Comparison of ENCODE assay signal across 9 cellular contexts in genomic region chr11:67505605-67506396, GRCh38. TPM values are rescaled to one million over a fixed set of nuclear protein-coding genes. Genes with fewer than 3 reads are reported as not detected.
DNase-seq lines count a peak whose midpoint lies in the region; ATAC-seq, FAIRE-seq and TF ChIP-seq lines count a peak whose summit lies in the region.
"Had no signal": no experiment of that assay in that cellular context is flagged by ENCODE, and none has a peak within 500 bp of the region (broad histone marks: within the 10 kb centered on the region; RNA-seq: fewer than 3 reads in every experiment).

No MANE protein-coding gene starts in this region.

- H3K27me3 Mint-ChIP-seq in CD4-positive, alpha-beta T cell, result no peaks in the 10 kb centered on the region

- H3K9me3 ChIP-seq in CD4-positive, alpha-beta T cell (ENCODE audit: control insufficient read depth, low read length), result no peaks in the 10 kb centered on the region

- CTCF ChIA-PET in CD4-positive, alpha-beta T cell (lab: Charles Lee), result interaction anchor here (0.8 to 1.9 kb wide), 11 partner anchors 21 to 188 kb away, joined by 3 to 8 read pairs (median 4); partner anchors contain the start of genes RAD9A and TMEM134
- CTCF ChIA-PET in HEK293T (lab: Yijun Ruan, JAX), result interaction anchor here (1.0 kb wide), 1 partner anchor 86 kb away, joined by 3 read pairs; no protein-coding TSS in a partner anchor

- no peaks in the 10 kb centered on the region for H3K27me3 ChIP-seq in CD4-positive, alpha-beta T cell (ENCODE audit: control insufficient read depth, insufficient read depth, low read length)

- TF ChIP-seq CTCF in CD4-positive, alpha-beta T cell (IDR thresholded peaks at IDR 0.05), result peak; percentile 97
- TF ChIP-seq CTCF in cardiac fibroblast (IDR thresholded peaks at IDR 0.05; ENCODE audit: low read depth, low read length), result peak; percentile 99

- H3K27ac ChIP-seq in CD4-positive, alpha-beta T cell (ENCODE audit: low read depth, low read length), result peak overlapping the region; percentile 79

- peaks cover 37% of the 10 kb centered on the region for H3K36me3 Mint-ChIP-seq in CD4-positive, alpha-beta T cell (ENCODE audit: low read depth)

- H3K27ac Mint-ChIP-seq in CD4-positive, alpha-beta T cell, result peak overlapping the region; percentile 98

- peaks cover 54% of the 10 kb centered on the region for H3K4me1 Mint-ChIP-seq in CD4-positive, alpha-beta T cell (ENCODE audit: low read depth)

- intact Hi-C loops in CD4-positive, alpha-beta T cell (cut with DNase I, micrococcal nuclease), result loop anchor here (1.0 to 10.0 kb wide), 13 partner anchors 18 to 264 kb away; partner anchors contain the start of genes AIP (in 2 of the 2), PPP1CA (in 2 of the 2), PTPRCAP (in 2 of the 2) and TMEM134 (in 2 of the 2)

- peak overlapping the region; percentile 93 for H3K4me3 Mint-ChIP-seq in CD4-positive, alpha-beta T cell

- peak; percentile 79 for FAIRE-seq in islet of Langerhans (lab: Jason Lieb, UNC)
- FAIRE-seq: endometrium had no signal

- POLR2A ChIA-PET in CD4-positive, alpha-beta T cell (lab: Charles Lee), result interaction anchor here (0.6 to 3.0 kb wide), 11 partner anchors 21 to 114 kb away, joined by 3 to 35 read pairs (median 4); partner anchors contain the start of genes AIP, PPP1CA, PTPRCAP and RAD9A
- POLR2A ChIA-PET in HEK293T (lab: Yijun Ruan, JAX), result interaction anchor here (0.6 to 1.7 kb wide), 3 partner anchors 37 to 114 kb away, joined by 3 to 4 read pairs (median 4); partner anchors contain the start of gene RAD9A

- H3K4me3 ChIP-seq in cardiac fibroblast (replicated peaks in 1 of 2; ENCODE audit: low read depth in 2 of 2, low read length in 2 of 2), result peak overlapping the region; percentile 19 to 78

- peak; percentile 78 to 90 (median 86) for DNase-seq in CD4-positive, alpha-beta T cell
- DNase-seq in HEK293T (ENCODE audit: extremely low spot score) (peak; percentile 79), NCI-H2227 (lab: John Stamatoyannopoulos, UW; ENCODE audit: unreplicated experiment) (peak; percentile 90), cardiac fibroblast (ENCODE audit: low read depth in 2 of 2) (peak; percentile 91 to 94), smooth muscle cell of the brain vasculature (ENCODE audit: low read depth, low spot score) (peak; percentile 57)
- DNase-seq in activated CD4-positive, CD25-positive, alpha-beta regulatory T cell (lab: John Stamatoyannopoulos, UW), result peak; percentile 80 to 85 (median 82)

- no peaks in the 10 kb centered on the region for H3K9me3 Mint-ChIP-seq in CD4-positive, alpha-beta T cell

- ATAC-seq in CD4-positive, alpha-beta T cell (ENCODE audit: poor library complexity), result peak; percentile 63
- ATAC-seq in GM21619 (IDR thresholded peaks at IDR 0.05; ENCODE audit: unreplicated experiment), result no peak

TF ChIP-seq in HEK293T, 16 proteins besides CTCF, POLR2A, EP300 and RAD21:
- TF ChIP-seq ELF4 (IDR thresholded peaks at IDR 0.05) (no peak), SP1 (IDR thresholded peaks at IDR 0.05) (no peak), CTBP1 (IDR thresholded peaks at IDR 0.05; ENCODE audit: borderline replicate concordance) (no peak), FOXA1 (IDR thresholded peaks at IDR 0.05) (no peak), NFRKB (IDR thresholded peaks at IDR 0.05) (no peak), TARDBP (IDR thresholded peaks at IDR 0.05) (no peak)

RNA-seq across cellular contexts. Expression of gene PITPNM1, which starts 0.6 kb away (rescaled TPM):
- total RNA-seq in CD4-positive, alpha-beta T cell, result 10 to 100 TPM; 90.0 to 94.8 TPM

RNA-seq across cellular contexts. Expression of gene CDK2AP2, which starts 2.2 kb away (rescaled TPM):
- total RNA-seq in CD4-positive, alpha-beta T cell, result 10 to 100 TPM; 19.5 to 22.0 TPM

RNA-seq across cellular contexts. Expression of gene CABP2, which starts 17.4 kb away (rescaled TPM):
- not detected for total RNA-seq in CD4-positive, alpha-beta T cell

RNA-seq across cellular contexts. Expression of gene AIP, which starts 23.0 kb away (rescaled TPM):
- 100 to 1,000 TPM; 115 to 117 TPM for total RNA-seq in CD4-positive, alpha-beta T cell

RNA-seq across cellular contexts. Expression of gene TMEM134, which starts 36.8 kb away (rescaled TPM):
- 10 to 100 TPM; 49.9 to 52.4 TPM for total RNA-seq in CD4-positive, alpha-beta T cell
